1 cellular context compared by ENCODE assay signal in genomic region chr6:22239261-22239660, GRCh38.
TF ChIP-seq lines count a peak whose summit lies in the region.

No MANE protein-coding gene starts in this region.

TF ChIP-seq in A549, 52 proteins besides CTCF, POLR2A, EP300 and RAD21 (continued from another document):
- TF ChIP-seq REST (IDR thresholded peaks at IDR 0.05), result no peak
- TF ChIP-seq CBX2 (IDR thresholded peaks at IDR 0.05; ENCODE audit: borderline replicate concordance, low read depth), result no peak
- no peak for TF ChIP-seq FOSL2 (IDR thresholded peaks at IDR 0.05)
- TF ChIP-seq FOSL2 (CRISPR knock-in tag; IDR thresholded peaks at IDR 0.05), result no peak
- no peak for TF ChIP-seq KDM5A (IDR thresholded peaks at IDR 0.05)
